8 cellular contexts compared by ENCODE assay signal in the genomic region with DNA sequence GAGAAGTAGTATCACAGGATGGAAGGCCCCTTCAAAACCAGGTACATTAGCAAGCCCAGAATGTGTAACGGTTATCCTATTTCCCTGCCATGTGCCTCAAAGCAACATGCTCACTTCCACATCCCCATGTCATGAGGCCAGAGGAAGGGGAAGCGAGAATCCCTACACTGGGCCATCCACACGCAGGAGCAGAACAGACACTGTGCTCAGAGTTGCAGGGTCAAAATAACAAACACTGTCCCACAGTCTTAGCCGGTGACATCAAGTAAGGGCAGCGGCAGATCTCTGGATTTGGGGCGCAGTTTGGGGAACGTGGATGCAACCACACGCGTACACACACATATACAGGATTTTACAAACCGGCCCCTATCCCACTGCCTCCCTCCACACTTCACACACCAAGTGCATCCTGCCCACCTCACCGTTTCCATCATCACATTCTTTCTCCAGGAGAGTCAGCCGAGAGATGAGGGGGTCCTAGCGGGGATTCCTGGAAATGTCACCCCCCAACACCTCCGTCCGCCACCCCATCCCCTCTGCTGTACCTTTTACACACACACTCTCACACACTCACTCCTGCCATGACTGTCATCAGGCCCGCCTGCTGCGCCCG. TPM values are rescaled to one million over a fixed set of nuclear protein-coding genes. Genes with fewer than 3 reads are reported as not detected.
A peak's percentile ranks its signal among the peaks of the same experiment; 100 is the strongest.
DNase-seq lines count a peak whose midpoint lies in the region; ATAC-seq, FAIRE-seq and TF ChIP-seq lines count a peak whose summit lies in the region.

No MANE protein-coding gene starts in this region.

- peak overlapping the region; percentile 70 for H3K4me3 ChIP-seq in astrocyte of the cerebellum (ENCODE audit: low read depth, low read length)
- H3K4me3 ChIP-seq in kidney (ENCODE audit: low read length in 2 of 2): peak overlapping the region; percentile 51 to 69
- peak overlapping the region; percentile 55 to 91 (median 70) for H3K4me3 ChIP-seq in spleen

- TF ChIP-seq CTCF in astrocyte of the cerebellum (IDR thresholded peaks at IDR 0.05; ENCODE audit: low read depth, low read length, missing control alignments) (no peak), kidney (IDR thresholded peaks at IDR 0.05; ENCODE audit: borderline replicate concordance, extremely low read depth, insufficient read depth) (no peak), spleen (IDR thresholded peaks at IDR 0.05 in 8 of 11, conservative IDR thresholded peaks at IDR 0.05 in 3 of 11) (no peak)

- in situ Hi-C loops in astrocyte of the cerebellum (cut with HindIII; ENCODE audit: low sequenced_read_pairs): no loop called here

- ATAC-seq in HG02571 (IDR thresholded peaks at IDR 0.05; ENCODE audit: unreplicated experiment) (no peak), GM21825 (IDR thresholded peaks at IDR 0.05; ENCODE audit: unreplicated experiment) (no peak)

- peak; percentile 60 for DNase-seq in SIG-M5 treated with dmso at 0.1 percent for 504 hours (lab: John Stamatoyannopoulos, UW; ENCODE audit: unreplicated experiment)
- DNase-seq in SIG-M5 (lab: John Stamatoyannopoulos, UW): no peak
- no peak for DNase-seq in astrocyte of the cerebellum (ENCODE audit: low read depth)
- no peak for DNase-seq in kidney
- no peak for DNase-seq in spleen
- no peak for DNase-seq in activated CD4-positive, alpha-beta T cell treated with anti-CD3 and anti-CD28 coated beads, Interleukin-2, amount 50 U/mL, for 48 hours

- H3K9me3 ChIP-seq in kidney (ENCODE audit: control insufficient read depth in 1 of 2, low read length in 2 of 2) (no peaks in the 10 kb centered on the region), spleen (no peaks in the 10 kb centered on the region)

- intact Hi-C loops in kidney (cut with DNase I) (no loop called here), spleen (cut with DNase I; ENCODE audit: low total_unique reads) (no loop called here)

- no peak for FAIRE-seq in kidney (lab: Jason Lieb, UNC)

- no peaks in the 10 kb centered on the region for H3K36me3 ChIP-seq in kidney (ENCODE audit: control insufficient read depth in 1 of 2, insufficient read depth in 2 of 2, low read length in 2 of 2)
- H3K36me3 ChIP-seq in spleen: no peaks in the 10 kb centered on the region

- no peak overlapping the region for H3K27ac ChIP-seq in kidney (ENCODE audit: low read depth in 2 of 2, low read length in 2 of 2)
- H3K27ac ChIP-seq in spleen: peak overlapping the region; percentile 63 to 86 (median 82)

- TF ChIP-seq POLR2A in spleen (IDR thresholded peaks at IDR 0.05): no peak

- peaks cover 0 to 45% (median 5%) of the 10 kb centered on the region in 7 donors for H3K27me3 ChIP-seq in spleen (replicated peaks in 1 of 7)

- WGBS in spleen, 5 donors: 31 to 44% (median 39%) methylated on average over 18 of the region's 18 CpGs

- peaks cover 0 to 5% of the 10 kb centered on the region in 2 donors for H3K4me1 ChIP-seq in kidney (ENCODE audit: control insufficient read depth in 1 of 2, insufficient read depth in 1 of 2, low read depth in 1 of 2, low read length in 2 of 2)
- peaks cover 0 to 37% (median 22%) of the 10 kb centered on the region in 6 donors for H3K4me1 ChIP-seq in spleen

- H3K9ac ChIP-seq in kidney (ENCODE audit: low read length in 2 of 2): peak overlapping the region; percentile 31 to 35

RNA-seq across cellular contexts. Expression of a gene that starts 0.8 kb away (rescaled TPM):
- total RNA-seq in kidney (5.1 TPM), spleen (10 to 100 TPM in 6 of 7 donors, 1 to 10 TPM in 1; 9.1 to 28.2 (median 17.7) TPM)
- polyA plus RNA-seq in kidney (ENCODE audit: insufficient read depth, low read depth, low replicate concordance) (1.3 TPM), spleen (1 to 10 TPM in 1 of 3 donors, under 1 TPM in 2; 0.41 to 2.1 (median 0.64) TPM)

Comparison
In these comparisons a context has a peak if more than half of its experiments do, and no peak if none do; other contexts are left out.
1. H3K27ac ChIP-seq: peak in spleen (8 of 8); none in kidney (0 of 2).
2. Peak in every context shown above with its lines, with median percentiles within 50 percentile points of each other: H3K4me3 ChIP-seq.